ENCODE assay signal across 34 cellular contexts in genomic region chr6:153106021-153106420, GRCh38. TPM values are rescaled to one million over a fixed set of nuclear protein-coding genes. Genes with fewer than 3 reads are reported as not detected.
"Had no signal": no experiment of that assay in that cellular context is flagged by ENCODE, and none has a peak within 500 bp of the region (broad histone marks: within the 10 kb centered on the region; RNA-seq: fewer than 3 reads in every experiment).

No MANE protein-coding gene starts in this region.

- H3K27ac ChIP-seq: adrenal gland, brain microvascular endothelial cell, Peyer's patch, VCaP had no signal

- H3K4me3 ChIP-seq: adrenal gland, MG63, Peyer's patch had no signal

- H3K4me1 ChIP-seq: adrenal gland, Peyer's patch had no signal

- H3K36me3 Mint-ChIP-seq: activated naive CD4-positive, alpha-beta T cell treated with anti-CD3 and anti-CD28 coated beads, Interleukin-2, amount 50 U/mL, for 72 hours; IgD-negative memory B cell had no signal

- H3K36me3 ChIP-seq: adrenal gland, brain microvascular endothelial cell, MG63, Peyer's patch had no signal

- H3K4me1 Mint-ChIP-seq: activated CD4-positive, alpha-beta T cell treated with anti-CD3 and anti-CD28 coated beads, Interleukin-2, amount 10 ng/mL, durations not matched to agents 7 days and 5 days had no signal

- H3K27ac Mint-ChIP-seq: activated CD4-positive, alpha-beta T cell treated with anti-CD3 and anti-CD28 coated beads, Interleukin-2, amount 10 ng/mL, durations not matched to agents 7 days and 5 days; activated CD8-positive, alpha-beta T cell treated with anti-CD3 and anti-CD28 coated beads, Interleukin-2, amount 10 ng/mL, durations not matched to agents 7 days and 5 days; activated naive CD4-positive, alpha-beta T cell treated with anti-CD3 and anti-CD28 coated beads for 36 hours; activated naive CD4-positive, alpha-beta T cell treated with anti-CD3 and anti-CD28 coated beads, Interleukin-2, amount 50 U/mL, for 72 hours; activated T-helper 1 cell treated with anti-CD3 and anti-CD28 coated beads, Interleukin-12 subunit alpha, Interleukin-12 subunit beta, Interleukin-2, Interleukin-4 antibody, amounts not matched to agents 30 ng/mL and 10 ng/mL and 1 ng/mL, durations not matched to agents 14 hours and 24 hours and 36 hours; IgD-negative memory B cell had no signal

- H3K27me3 ChIP-seq: adrenal gland, brain microvascular endothelial cell, MG63, Peyer's patch had no signal

- H3K4me3 Mint-ChIP-seq: activated CD4-positive, alpha-beta T cell treated with anti-CD3 and anti-CD28 coated beads, Interleukin-2, amount 10 ng/mL, durations not matched to agents 7 days and 5 days; activated CD8-positive, alpha-beta T cell treated with anti-CD3 and anti-CD28 coated beads, Interleukin-2, amount 10 ng/mL, durations not matched to agents 7 days and 5 days; activated naive CD4-positive, alpha-beta T cell treated with anti-CD3 and anti-CD28 coated beads for 36 hours; activated T-cell treated with anti-CD3 and anti-CD28 coated beads, Interleukin-2, amount 50 U/mL, for 4 hours; activated T-helper 1 cell treated with anti-CD3 and anti-CD28 coated beads, Interleukin-12 subunit alpha, Interleukin-12 subunit beta, Interleukin-2, Interleukin-4 antibody, amounts not matched to agents 30 ng/mL and 10 ng/mL and 1 ng/mL, durations not matched to agents 14 hours and 24 hours and 36 hours had no signal

- ATAC-seq: activated CD8-positive, alpha-beta T cell treated with anti-CD3 and anti-CD28 coated beads, Interleukin-2, amount 10 ng/mL, durations not matched to agents 7 days and 5 days; activated naive CD4-positive, alpha-beta T cell treated with anti-CD3 and anti-CD28 coated beads, Interleukin-2, amount 50 U/mL, for 72 hours; activated T-cell treated with anti-CD3 and anti-CD28 coated beads, Interleukin-2, amount 50 U/mL, for 4 hours; PC-3; SK-N-SH treated with all-trans-retinoic acid at 6 μM for 48 hours had no signal

- H3K9me3 Mint-ChIP-seq: activated CD4-positive, alpha-beta T cell treated with anti-CD3 and anti-CD28 coated beads, Interleukin-2, amount 10 ng/mL, durations not matched to agents 7 days and 5 days; activated naive CD4-positive, alpha-beta T cell treated with anti-CD3 and anti-CD28 coated beads for 36 hours; activated naive CD4-positive, alpha-beta T cell treated with anti-CD3 and anti-CD28 coated beads, Interleukin-2, amount 50 U/mL, for 72 hours; activated T-cell treated with anti-CD3 and anti-CD28 coated beads, Interleukin-2, amount 50 U/mL, for 4 hours; activated T-helper 1 cell treated with anti-CD3 and anti-CD28 coated beads, Interleukin-12 subunit alpha, Interleukin-12 subunit beta, Interleukin-2, Interleukin-4 antibody, amounts not matched to agents 30 ng/mL and 10 ng/mL and 1 ng/mL, durations not matched to agents 14 hours and 24 hours and 36 hours had no signal

- H3K9me3 ChIP-seq: adrenal gland, MG63, Peyer's patch had no signal

- DNase-seq: activated CD4-positive, alpha-beta T cell treated with anti-CD3 and anti-CD28 coated beads, Interleukin-2, amount 10 ng/mL, durations not matched to agents 7 days and 5 days; activated CD4-positive, alpha-beta T cell treated with anti-CD3 and anti-CD28 coated beads, Interleukin-2, amount 50 U/mL, for 48 hours; activated CD8-positive, alpha-beta T cell treated with anti-CD3 and anti-CD28 coated beads, Interleukin-2, amount 10 ng/mL, durations not matched to agents 7 days and 5 days; activated gamma-delta T cell treated with Interleukin-2 at 50 U/mL for 16 hours; activated naive CD4-positive, alpha-beta T cell treated with anti-CD3 and anti-CD28 coated beads for 36 hours; activated T-cell treated with anti-CD3 and anti-CD28 coated beads, Interleukin-2, amount 50 U/mL, for 4 hours; adrenal gland; brain microvascular endothelial cell; Karpas-422; KBM-7; MG63; NCI-H1048; NCI-H1105 treated with DMSO at 0.1 percent for 48 hours; NCI-H1436; NCI-H1694; NCI-H1930; NCI-H2081 treated with DMSO at 0.1 percent for 48 hours; NCI-H226; NCI-H446 treated with DMSO at 0.1 percent for 48 hours; NCI-H524; NCI-H69; NCI-H82; PC-3; Peyer's patch; RPMI8226; SHP77 treated with DMSO at 0.1 percent for 48 hours; T-helper 1 cell; T-helper 2 cell; T-helper 9 cell had no signal

RNA-seq across cellular contexts. Expression of gene RGS17, which starts 25.1 kb away (rescaled TPM):
- total RNA-seq: activated CD4-positive, alpha-beta T cell treated with anti-CD3 and anti-CD28 coated beads, Interleukin-2, amount 10 ng/mL, durations not matched to agents 7 days and 5 days; activated CD8-positive, alpha-beta T cell treated with anti-CD3 and anti-CD28 coated beads, Interleukin-2, amount 10 ng/mL, durations not matched to agents 7 days and 5 days; activated naive CD4-positive, alpha-beta T cell treated with anti-CD3 and anti-CD28 coated beads for 36 hours; activated naive CD4-positive, alpha-beta T cell treated with anti-CD3 and anti-CD28 coated beads, Interleukin-2, amount 50 U/mL, for 72 hours; activated T-cell treated with anti-CD3 and anti-CD28 coated beads, Interleukin-2, amount 50 U/mL, for 4 hours; activated T-helper 1 cell treated with anti-CD3 and anti-CD28 coated beads, Interleukin-12 subunit alpha, Interleukin-12 subunit beta, Interleukin-2, Interleukin-4 antibody, amounts not matched to agents 30 ng/mL and 10 ng/mL and 1 ng/mL, durations not matched to agents 14 hours and 24 hours and 36 hours had no signal
